ENCODE assay signal across 14 cellular contexts in the genomic region with DNA sequence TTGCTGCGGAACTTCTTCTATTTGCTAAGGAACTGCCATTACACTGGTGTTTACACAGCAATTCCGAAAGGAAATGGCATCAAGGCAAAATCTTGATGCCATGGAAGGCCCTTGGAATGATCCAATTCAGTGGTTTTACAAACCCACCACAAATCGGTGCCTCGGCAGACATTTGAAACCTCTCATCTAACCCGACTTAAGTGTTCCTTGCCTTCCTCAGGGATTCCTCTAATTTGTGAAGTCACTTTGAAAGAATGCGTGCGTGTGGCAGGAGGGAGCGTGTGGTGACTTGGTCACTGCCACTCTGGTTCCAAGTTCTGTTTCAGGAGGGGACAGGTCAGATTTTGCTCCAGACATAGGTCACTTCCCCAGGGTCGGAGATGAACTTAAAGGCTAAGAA. TPM values are rescaled to one million over a fixed set of nuclear protein-coding genes. Genes with fewer than 3 reads are reported as not detected.
DNase-seq lines count a peak whose midpoint lies in the region; ATAC-seq, FAIRE-seq and TF ChIP-seq lines count a peak whose summit lies in the region.
"Had no signal": no experiment of that assay in that cellular context is flagged by ENCODE, and none has a peak within 500 bp of the region (broad histone marks: within the 10 kb centered on the region; RNA-seq: fewer than 3 reads in every experiment).

No MANE protein-coding gene starts in this region.

- H3K27me3 ChIP-seq in endodermal cell (ENCODE audit: control insufficient read depth, insufficient read depth, low read length, poor library complexity, severe bottlenecking) = no peaks in the 10 kb centered on the region
- no peaks in the 10 kb centered on the region for H3K27me3 ChIP-seq in osteoblast (ENCODE audit: insufficient read depth, low read length)
- no peaks in the 10 kb centered on the region for H3K27me3 ChIP-seq in esophagus squamous epithelium
- 0 out of 2 replicates have a peak, but pooled peaks cover 3% of the 10 kb centered on the region for H3K27me3 ChIP-seq in GM23338 (ENCODE audit: insufficient read depth)
- H3K27me3 ChIP-seq: neutrophil had no signal

- H3K9me2 ChIP-seq in GM23338 (ENCODE audit: insufficient read depth) = 0 out of 2 replicates have a peak, but pooled peaks cover 12% of the 10 kb centered on the region

- peak; percentile 94 for FAIRE-seq in RCC 7860 (lab: Jason Lieb, UNC)
- FAIRE-seq: kidney had no signal

- peaks cover 30% of the 10 kb centered on the region for H4K20me1 ChIP-seq in osteoblast (ENCODE audit: insufficient read depth, low read length)
- peaks cover 9% of the 10 kb centered on the region for H4K20me1 ChIP-seq in GM23338 (replicated peaks; ENCODE audit: insufficient read depth)

- H3K4me3 Mint-ChIP-seq in endodermal cell (no peak overlapping the region), GM23338 (no peak overlapping the region)

- ATAC-seq in GM23338 = no peak
- no peak for ATAC-seq in HG03520 (IDR thresholded peaks at IDR 0.05; ENCODE audit: unreplicated experiment)

- no peak overlapping the region for H3K9ac ChIP-seq in endodermal cell (ENCODE audit: extremely low read depth, low read length, poor library complexity, severe bottlenecking)

- TF ChIP-seq CTCF in endodermal cell (conservative IDR thresholded peaks at IDR 0.05) (no peak), osteoblast (IDR thresholded peaks at IDR 0.05; ENCODE audit: extremely low read depth, low read depth, low read length) (no peak), esophagus squamous epithelium (IDR thresholded peaks at IDR 0.05) (no peak), GM23338 (conservative IDR thresholded peaks at IDR 0.05; ENCODE audit: low read depth in 2 of 2) (no peak)

- peaks cover 4% of the 10 kb centered on the region for H3K4me1 ChIP-seq in endodermal cell (ENCODE audit: control insufficient read depth, insufficient read depth, low read length)
- H3K4me1 ChIP-seq in osteoblast (ENCODE audit: insufficient read depth, low read length) = peaks cover 29% of the 10 kb centered on the region
- peaks cover 10 to 34% (median 15%) of the 10 kb centered on the region in 3 donors for H3K4me1 ChIP-seq in esophagus squamous epithelium
- H3K4me1 ChIP-seq in GM23338 (ENCODE audit: insufficient read depth) = no peaks in the 10 kb centered on the region

- H3K27ac Mint-ChIP-seq in endodermal cell (peak overlapping the region; percentile 55), GM23338 (no peak overlapping the region)

- H3K36me3 ChIP-seq in endodermal cell (ENCODE audit: control insufficient read depth, insufficient read depth, low read length) (peaks cover 48% of the 10 kb centered on the region), osteoblast (ENCODE audit: insufficient read depth, low read length) (peaks cover 35% of the 10 kb centered on the region), esophagus squamous epithelium (peaks cover 15 to 60% (median 26%) of the 10 kb centered on the region in 3 donors), GM23338 (ENCODE audit: insufficient read depth) (peaks cover 37% of the 10 kb centered on the region)
- H3K36me3 ChIP-seq: neutrophil had no signal

- no peak overlapping the region for H3K27ac ChIP-seq in endodermal cell (ENCODE audit: low read depth, low read length)
- H3K27ac ChIP-seq in osteoblast (ENCODE audit: low read depth, low read length) = peak overlapping the region; percentile 69
- no peak overlapping the region for H3K27ac ChIP-seq in esophagus squamous epithelium
- H3K27ac ChIP-seq in GM23338 (ENCODE audit: low read depth) = no peak overlapping the region
- H3K27ac ChIP-seq: neutrophil had no signal

- H2AFZ ChIP-seq in osteoblast (ENCODE audit: low read length) (peak overlapping the region; percentile 28), GM23338 (no peak overlapping the region)

- DNase-seq in EH (ENCODE audit: low read depth) = peak; percentile 85
- DNase-seq in RCC 7860 (ENCODE audit: low spot score) = peak; percentile 91
- no peak for DNase-seq in endodermal cell
- DNase-seq in osteoblast (ENCODE audit: insufficient read length, low spot score, missing footprints) = no peak
- no peak for DNase-seq in NCI-H1694 treated with DMSO at 0.1 percent for 48 hours (lab: John Stamatoyannopoulos, UW)
- DNase-seq in esophagus squamous epithelium (lab: John Stamatoyannopoulos, UW) = no peak
- DNase-seq in GM23338 (ENCODE audit: low spot score) = no peak
- DNase-seq: erythroblast; KBM-7; kidney; stimulated activated naive CD4-positive, alpha-beta T cell treated with Interleukin-2 at 50 U/mL for 16 hours; T-helper 1 cell had no signal

- H3K4me2 ChIP-seq in osteoblast (ENCODE audit: insufficient read depth, low read length) (peak overlapping the region; percentile 58), GM23338 (no peak overlapping the region)

- H3K36me3 Mint-ChIP-seq in endodermal cell (ENCODE audit: low read depth) = peaks cover 51% of the 10 kb centered on the region
- peaks cover 68% of the 10 kb centered on the region for H3K36me3 Mint-ChIP-seq in GM23338 (ENCODE audit: low read depth)

- intact Hi-C loops in esophagus squamous epithelium (cut with DNase I) = no loop called here

- 86 to 87% methylated on average over 8 to 9 of the region's 9 CpGs for WGBS in endodermal cell (ENCODE audit: insufficient coverage in 1 of 2, insufficient read length in 1 of 2), 2 experiments
- whole genome bisulfite sequencing in esophagus squamous epithelium, 2 donors = 66 to 70% methylated on average over 9 of the region's 9 CpGs

- peaks cover 13% of the 10 kb centered on the region for H3K9me3 Mint-ChIP-seq in endodermal cell
- H3K9me3 Mint-ChIP-seq in GM23338 = peaks cover 43% of the 10 kb centered on the region

- H3K4me1 Mint-ChIP-seq in endodermal cell (peaks cover 16% of the 10 kb centered on the region), GM23338 (peaks cover 7% of the 10 kb centered on the region)

- H3K9me3 ChIP-seq in endodermal cell (ENCODE audit: control insufficient read depth, low read length) (peaks cover 14% of the 10 kb centered on the region), osteoblast (ENCODE audit: low read depth, low read length) (no peaks in the 10 kb centered on the region), esophagus squamous epithelium (no peaks in the 10 kb centered on the region)
- H3K9me3 ChIP-seq: neutrophil had no signal

- no peak overlapping the region for H3K4me3 ChIP-seq in endodermal cell (ENCODE audit: low read length)
- peak overlapping the region; percentile 30 for H3K4me3 ChIP-seq in osteoblast (ENCODE audit: insufficient read depth, low read length)
- H3K4me3 ChIP-seq in esophagus squamous epithelium = no peak overlapping the region
- H3K4me3 ChIP-seq in GM23338 = no peak overlapping the region

- H3K27me3 Mint-ChIP-seq in endodermal cell (ENCODE audit: insufficient read depth) = no peaks in the 10 kb centered on the region
- H3K27me3 Mint-ChIP-seq in GM23338 (ENCODE audit: insufficient read depth, low read depth, poor library complexity) = peaks cover 24% of the 10 kb centered on the region

- H3K79me2 ChIP-seq in osteoblast (ENCODE audit: insufficient read depth, low read length) (peaks cover 71% of the 10 kb centered on the region), GM23338 (replicated peaks; ENCODE audit: insufficient read depth) (peaks cover 69% of the 10 kb centered on the region)

- peaks cover 32% of the 10 kb centered on the region for H3F3A ChIP-seq in GM23338 (replicated peaks; ENCODE audit: low read depth)

- TF ChIP-seq POLR2A in esophagus squamous epithelium (IDR thresholded peaks at IDR 0.05) = no peak

TF ChIP-seq in GM23338, 12 proteins besides CTCF, POLR2A, EP300 and RAD21 (continues in another document):
- no peak for TF ChIP-seq EZH2phosphoT487 (IDR thresholded peaks at IDR 0.05; ENCODE audit: unreplicated experiment)
- no peak for TF ChIP-seq ETS1 (IDR thresholded peaks at IDR 0.05)
- TF ChIP-seq ZNF331 (CRISPR knock-in tag; IDR thresholded peaks at IDR 0.05; ENCODE audit: low read depth) = no peak
- no peak for TF ChIP-seq ZNF114 (CRISPR knock-in tag; IDR thresholded peaks at IDR 0.05)
- TF ChIP-seq EZH2 (IDR thresholded peaks at IDR 0.05; ENCODE audit: low read depth, unreplicated experiment) = no peak
- no peak for TF ChIP-seq CREB1 (CRISPR knock-in tag; IDR thresholded peaks at IDR 0.05; ENCODE audit: low read depth)
- TF ChIP-seq NANOG (IDR thresholded peaks at IDR 0.05; ENCODE audit: borderline replicate concordance) = no peak

RNA-seq across cellular contexts. Expression of gene NOP14, which starts 4.8 kb away (rescaled TPM):
- 10 to 100 TPM; 23.0 to 31.9 TPM for total RNA-seq in endodermal cell
- 20.5 TPM for polyA plus RNA-seq in endodermal cell (2013, experiment 1 of 2)
- 18.2 TPM for polyA plus RNA-seq in endodermal cell (2013, experiment 2 of 2)
- total RNA-seq in osteoblast = 24.2 and 30.0 TPM in 2 replicates
- 10 to 100 TPM; 22.6 to 31.3 (median 24.7) TPM for total RNA-seq in esophagus squamous epithelium
- 24.2 and 29.9 TPM in 2 replicates for total RNA-seq in GM23338 (2014; rRNA removed; shearing (Covaris generic))
- polyA plus RNA-seq in GM23338 (2016; fragmentation: Nextera tagmentation; extraction: Ambion mirVana) = 38.7 and 38.9 TPM in 2 replicates

RNA-seq across cellular contexts. Expression of gene GRK4, which starts 4.9 kb away (rescaled TPM):
- total RNA-seq in endodermal cell = 1 to 10 TPM; 2.8 to 4.2 TPM
- 3.5 TPM for polyA plus RNA-seq in endodermal cell (2013, experiment 1 of 2)
- 4.0 TPM for polyA plus RNA-seq in endodermal cell (2013, experiment 2 of 2)
- 7.4 and 7.6 TPM in 2 replicates for total RNA-seq in osteoblast
- 1 to 10 TPM; 2.9 to 5.5 (median 3.7) TPM for total RNA-seq in esophagus squamous epithelium
- 0.82 and 1.4 TPM in 2 replicates for total RNA-seq in GM23338 (2014; rRNA removed; shearing (Covaris generic))
- 1.3 and 2.4 TPM in 2 replicates for polyA plus RNA-seq in GM23338 (2016; fragmentation: Nextera tagmentation; extraction: Ambion mirVana)

Comparison
In these comparisons a context has a peak if more than half of its experiments do, and no peak if none do; other contexts are left out.
1. DNase-seq: peak in EH (single experiment) and RCC 7860 (single experiment); none in endodermal cell (single experiment), osteoblast (single experiment), NCI-H1694 treated with DMSO at 0.1 percent for 48 hours (single experiment), esophagus squamous epithelium (single experiment) and GM23338 (single experiment).